Comparison of ENCODE assay signal across 21 cellular contexts in the genomic region with DNA sequence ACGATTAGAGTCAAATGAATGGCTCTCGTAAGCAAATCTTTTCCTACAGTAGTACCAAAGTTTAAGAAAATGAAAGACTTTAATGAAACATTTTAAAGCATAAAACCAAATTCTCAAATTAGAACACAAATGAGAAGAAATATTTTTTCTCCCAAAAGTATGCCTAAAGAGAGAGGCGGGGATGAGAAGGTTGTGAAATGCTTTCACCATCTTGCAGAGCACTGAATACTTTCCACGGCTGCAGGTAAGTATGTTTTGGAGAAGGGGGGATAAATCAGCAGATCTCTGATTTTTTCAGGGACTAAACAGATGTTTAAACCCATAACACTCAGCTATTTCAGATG.
"Had no signal": no experiment of that assay in that cellular context is flagged by ENCODE, and none has a peak within 500 bp of the region (broad histone marks: within the 10 kb centered on the region; RNA-seq: fewer than 3 reads in every experiment).

No MANE protein-coding gene starts in this region.

- H3K27ac ChIP-seq: body of pancreas, esophagus muscularis mucosa, right lobe of liver, thyroid gland had no signal

- DNase-seq: activated CD4-positive, alpha-beta T cell treated with anti-CD3 and anti-CD28 coated beads, Interleukin-2, amount 50 U/mL, for 4 hours; activated effector memory CD4-positive, alpha-beta T cell treated with Interleukin-2 at 50 U/mL for 16 hours; activated T-cell treated with anti-CD3 and anti-CD28 coated beads, Interleukin-2, amount 50 U/mL, for 1 hour; amygdala; body of pancreas; caudate nucleus; effector CD4-positive, alpha-beta T cell; hippocampal formation; mucosa of descending colon; naive thymus-derived CD4-positive, alpha-beta T cell; occipital lobe; right lobe of liver; T-cell; T-helper 9 cell; thyroid gland had no signal

- H3K4me1 ChIP-seq: thyroid gland had no signal

- H3K4me3 Mint-ChIP-seq: activated naive CD4-positive, alpha-beta T cell treated with anti-CD3 and anti-CD28 coated beads, Interleukin-2, amount 50 U/mL, for 24 hours; naive thymus-derived CD4-positive, alpha-beta T cell; T-cell had no signal

- H3K4me3 ChIP-seq: body of pancreas, esophagus muscularis mucosa, mucosa of descending colon, right lobe of liver, thyroid gland had no signal

- ATAC-seq: activated CD4-positive, CD25-positive, alpha-beta regulatory T cell treated with anti-CD3 and anti-CD28 coated beads, Interleukin-2, amount 50 U/mL, for 24 hours; body of pancreas; left lobe of liver; T-cell had no signal

- H3K36me3 Mint-ChIP-seq: activated naive CD4-positive, alpha-beta T cell treated with anti-CD3 and anti-CD28 coated beads, Interleukin-2, amount 50 U/mL, for 24 hours; T-cell had no signal

- H3K9me3 Mint-ChIP-seq: activated naive CD4-positive, alpha-beta T cell treated with anti-CD3 and anti-CD28 coated beads, Interleukin-2, amount 50 U/mL, for 24 hours; T-cell had no signal

- H3K9me3 ChIP-seq: body of pancreas, esophagus muscularis mucosa, mucosa of descending colon, right lobe of liver, thyroid gland had no signal

- FAIRE-seq: keratinocyte, urothelium cell line had no signal

- H3K27ac Mint-ChIP-seq: naive thymus-derived CD4-positive, alpha-beta T cell; T-cell had no signal

- H3K36me3 ChIP-seq: esophagus muscularis mucosa, right lobe of liver, thyroid gland had no signal

- H3K27me3 ChIP-seq: body of pancreas, esophagus muscularis mucosa, right lobe of liver, thyroid gland had no signal
